Comparison of ENCODE assay signal across 1 cellular context in genomic region chr5:14263700-14264099, GRCh38.
TF ChIP-seq lines count a peak whose summit lies in the region.

No MANE protein-coding gene starts in this region.

TF ChIP-seq in SK-N-SH, 30 proteins besides CTCF, POLR2A, EP300 and RAD21 (continued from another document):
- TF ChIP-seq REST (IDR thresholded peaks at IDR 0.05; ENCODE audit: low read depth, low read length) (no peak), USF1 (IDR thresholded peaks at IDR 0.05; ENCODE audit: borderline replicate concordance, low read depth) (no peak), CHD2 (IDR thresholded peaks at IDR 0.05; ENCODE audit: low read length, partially characterized antibody) (no peak), SIN3A (IDR thresholded peaks at IDR 0.05; ENCODE audit: borderline replicate concordance, low read depth, low read length) (no peak), GATA2 (CRISPR knock-in tag; IDR thresholded peaks at IDR 0.05) (no peak), FOSL2 (IDR thresholded peaks at IDR 0.05; ENCODE audit: borderline replicate concordance, low read depth) (no peak), NFIC (IDR thresholded peaks at IDR 0.05; ENCODE audit: borderline replicate concordance) (no peak), FOXJ3 (CRISPR knock-in tag; IDR thresholded peaks at IDR 0.05) (no peak), EZH2phosphoT487 (IDR thresholded peaks at IDR 0.05; ENCODE audit: borderline replicate concordance, low read depth) (no peak), PBX3 (IDR thresholded peaks at IDR 0.05) (no peak), SMC3 (IDR thresholded peaks at IDR 0.05; ENCODE audit: low read depth, low read length) (no peak), RXRA (IDR thresholded peaks at IDR 0.05; ENCODE audit: borderline replicate concordance, low read depth) (no peak), ELF1 (IDR thresholded peaks at IDR 0.05) (no peak), RCOR1 (IDR thresholded peaks at IDR 0.05; ENCODE audit: low read length) (no peak), POLR2AphosphoS5 (IDR thresholded peaks at IDR 0.05; ENCODE audit: low read depth, low read length) (no peak)
